In genomic region chr2:167524786-167525185, GRCh38 we compare ENCODE assay signal across 21 cellular contexts.
DNase-seq lines count a peak whose midpoint lies in the region; ATAC-seq, FAIRE-seq and TF ChIP-seq lines count a peak whose summit lies in the region.
"Had no signal": no experiment of that assay in that cellular context is flagged by ENCODE, and none has a peak within 500 bp of the region (broad histone marks: within the 10 kb centered on the region; RNA-seq: fewer than 3 reads in every experiment).

No MANE protein-coding gene starts in this region.

- no peak overlapping the region for H3K27ac ChIP-seq in HepG2 (ENCODE audit: extremely low read length, insufficient read depth, low read length)
- no peak overlapping the region for H3K27ac ChIP-seq in right lobe of liver
- no peak overlapping the region for H3K27ac ChIP-seq in GM12878 (ENCODE audit: control insufficient read depth, insufficient read depth)
- H3K27ac ChIP-seq: 22Rv1; BLaER1 treated with 17β-estradiol and CSF1 and Interleukin-3, amounts not matched to agents 10 nM and 100 nM; C4-2B had no signal

- no peak for TF ChIP-seq CTCF in HepG2 (CRISPR knock-in tag; IDR thresholded peaks at IDR 0.05)
- TF ChIP-seq CTCF in right lobe of liver (IDR thresholded peaks at IDR 0.05) = no peak
- TF ChIP-seq CTCF in GM12878 (IDR thresholded peaks at IDR 0.05 in 2 of 3, conservative IDR thresholded peaks at IDR 0.05 in 1 of 3; ENCODE audit: control insufficient read depth in 2 of 3, extremely low read depth in 1 of 3, insufficient read depth in 1 of 3, low read depth in 3 of 3, low read length in 3 of 3) = no peak
- TF ChIP-seq CTCF in progenitor cell of endocrine pancreas (IDR thresholded peaks at IDR 0.05; ENCODE audit: unreplicated experiment) = no peak

- H3K9me3 ChIP-seq in HepG2 (ENCODE audit: low read length) (no peaks in the 10 kb centered on the region), right lobe of liver (no peaks in the 10 kb centered on the region), GM12878 (replicated peaks; ENCODE audit: control insufficient read depth, insufficient read depth, low read length) (no peaks in the 10 kb centered on the region)
- H3K9me3 ChIP-seq: BLaER1 treated with 17β-estradiol and CSF1 and Interleukin-3, amounts not matched to agents 10 nM and 100 nM; Caco-2 had no signal

- CTCF ChIA-PET in HepG2 (lab: Yijun Ruan, JAX; ENCODE audit: low intra/inter-chr PET ratio, low total read pairs) (no interaction called here), GM12878 (lab: Yijun Ruan, JAX) (no interaction called here)

- SMC1A ChIA-PET in GM12878 (lab: Charles Lee; ENCODE audit: uncharacterized antibody, unreplicated experiment) = interaction anchor here (0.6 kb wide), 1 partner anchor 127 kb away, joined by 3 read pairs; no protein-coding TSS in a partner anchor

- H3K4me3 ChIP-seq in HepG2 (replicated peaks in 1 of 3; ENCODE audit: insufficient read depth in 1 of 3, low read depth in 2 of 3, low read length in 3 of 3) (no peak overlapping the region), right lobe of liver (no peak overlapping the region), GM12878 (no peak overlapping the region)
- H3K4me3 ChIP-seq: BLaER1 treated with 17β-estradiol and CSF1 and Interleukin-3, amounts not matched to agents 10 nM and 100 nM had no signal

- no peaks in the 10 kb centered on the region for H3K27me3 ChIP-seq in HepG2 (ENCODE audit: control insufficient read depth in 1 of 2, insufficient read depth in 2 of 2, low read length in 2 of 2)
- no peaks in the 10 kb centered on the region for H3K27me3 ChIP-seq in right lobe of liver
- H3K27me3 ChIP-seq in GM12878 (replicated peaks in 1 of 2; ENCODE audit: control insufficient read depth in 2 of 2, insufficient read depth in 2 of 2, low read length in 1 of 2) = 0 out of 4 replicates have a peak, but pooled peaks cover 0 to 2% of the 10 kb centered on the region in 2 experiments
- H3K27me3 ChIP-seq: BLaER1 treated with 17β-estradiol and CSF1 and Interleukin-3, amounts not matched to agents 10 nM and 100 nM had no signal

- TF ChIP-seq POLR2A in HepG2 (IDR thresholded peaks at IDR 0.05; ENCODE audit: insufficient read depth in 1 of 2, low read depth in 2 of 2, low read length in 2 of 2) (no peak), right lobe of liver (IDR thresholded peaks at IDR 0.05) (no peak), GM12878 (IDR thresholded peaks at IDR 0.05; ENCODE audit: low read depth, low read length) (no peak)

- H3K4me1 Mint-ChIP-seq in progenitor cell of endocrine pancreas (ENCODE audit: low read depth) = peaks cover 23% of the 10 kb centered on the region
- H3K4me1 Mint-ChIP-seq: B cell had no signal

- intact Hi-C loops in HepG2 (cut with micrococcal nuclease; ENCODE audit: unreplicated experiment) (no loop called here), right lobe of liver (cut with DNase I) (no loop called here), GM12878 (cut with micrococcal nuclease; ENCODE audit: unreplicated experiment) (no loop called here)

- RAD21 ChIA-PET in GM12878 (lab: Charles Lee; ENCODE audit: unreplicated experiment) = no interaction called here

- H3K4me2 ChIP-seq in HepG2 (ENCODE audit: low read depth, low read length) (no peak overlapping the region), GM12878 (ENCODE audit: control insufficient read depth, insufficient read depth) (no peak overlapping the region)
- H3K4me2 ChIP-seq: BLaER1 treated with 17β-estradiol and CSF1 and Interleukin-3, amounts not matched to agents 10 nM and 100 nM had no signal

- H3K9ac ChIP-seq in HepG2 (ENCODE audit: insufficient read depth, low read depth, low read length) (no peak overlapping the region), GM12878 (ENCODE audit: control insufficient read depth, insufficient read depth, low read length) (no peak overlapping the region)
- H3K9ac ChIP-seq: BLaER1 treated with 17β-estradiol and CSF1 and Interleukin-3, amounts not matched to agents 10 nM and 100 nM had no signal

- 14% methylated on average over 2 of the region's 2 CpGs for WGBS in HepG2 (ENCODE audit: low lambda C conversion rate)
- WGBS in right lobe of liver (ENCODE audit: insufficient coverage, low coverage, low lambda C conversion rate, missing lambda C conversion rate) = 37% methylated on average over 2 of the region's 2 CpGs
- 41% methylated on average over 2 of the region's 2 CpGs for WGBS in GM12878 (ENCODE audit: insufficient coverage, insufficient replicate concordance, low lambda C conversion rate, missing lambda C conversion rate)

- no peak for ATAC-seq in HepG2
- no peak for ATAC-seq in right lobe of liver
- ATAC-seq in GM12878 = no peak
- ATAC-seq in GM21786 (IDR thresholded peaks at IDR 0.05; ENCODE audit: unreplicated experiment) = no peak
- no peak for ATAC-seq in HG03432 (IDR thresholded peaks at IDR 0.05; ENCODE audit: unreplicated experiment)
- ATAC-seq: CD8-positive, alpha-beta T cell had no signal

- H3K27ac Mint-ChIP-seq in progenitor cell of endocrine pancreas = peak overlapping the region; percentile 10
- H3K27ac Mint-ChIP-seq: B cell; CD4-positive, alpha-beta T cell; CD8-positive, alpha-beta T cell had no signal

- no peak for TF ChIP-seq EP300 in HepG2 (IDR thresholded peaks at IDR 0.05; ENCODE audit: low read depth in 2 of 2, low read length in 2 of 2)
- no peak for TF ChIP-seq EP300 in HepG2 (CRISPR knock-in tag; IDR thresholded peaks at IDR 0.05; ENCODE audit: borderline replicate concordance)
- no peak for TF ChIP-seq EP300 in GM12878 (IDR thresholded peaks at IDR 0.05; ENCODE audit: borderline replicate concordance in 1 of 2, control insufficient read depth in 1 of 2, low read depth in 2 of 2, low read length in 2 of 2)

- no peaks in the 10 kb centered on the region for H4K20me1 ChIP-seq in HepG2 (ENCODE audit: insufficient read depth, low read length)
- no peaks in the 10 kb centered on the region for H4K20me1 ChIP-seq in GM12878 (ENCODE audit: control insufficient read depth, insufficient read depth)
- H4K20me1 ChIP-seq: BLaER1 treated with 17β-estradiol and CSF1 and Interleukin-3, amounts not matched to agents 10 nM and 100 nM had no signal

- peaks cover 10% of the 10 kb centered on the region for H3K36me3 Mint-ChIP-seq in progenitor cell of endocrine pancreas (ENCODE audit: insufficient read depth)
- H3K36me3 Mint-ChIP-seq: CD8-positive, alpha-beta T cell had no signal

- no peak overlapping the region for H2AFZ ChIP-seq in HepG2 (ENCODE audit: low read length)
- H2AFZ ChIP-seq in GM12878 (ENCODE audit: control insufficient read depth, low read depth, low read length) = no peak overlapping the region

- in situ Hi-C loops in HepG2 (cut with HindIII; ENCODE audit: extremely low pct_ligation_motif_present, low pct_unique_long_range_greater_than_20kb) (loop anchor here (25.0 kb wide), 1 partner anchor 588 kb away; no protein-coding TSS in a partner anchor), GM12878 (cut with MboI) (no loop called here)

- no peaks in the 10 kb centered on the region for H3K27me3 Mint-ChIP-seq in progenitor cell of endocrine pancreas
- H3K27me3 Mint-ChIP-seq: B cell; CD4-positive, alpha-beta T cell had no signal

- POLR2A ChIA-PET in HepG2 (lab: Yijun Ruan, JAX) (no interaction called here), GM12878 (lab: Charles Lee) (no interaction called here)

- no peak overlapping the region for H3K4me3 Mint-ChIP-seq in progenitor cell of endocrine pancreas (ENCODE audit: low read depth)
- H3K4me3 Mint-ChIP-seq: B cell; CD4-positive, alpha-beta T cell; CD8-positive, alpha-beta T cell had no signal

- DNase-seq in HepG2 (ENCODE audit: low spot score) (no peak), right lobe of liver (no peak), GM12878 (ENCODE audit: low read depth, low spot score) (no peak), progenitor cell of endocrine pancreas (ENCODE audit: low spot score, unreplicated experiment) (no peak)
- DNase-seq: ACHN; AML-193; Caco-2; Calu3; CD4-positive, alpha-beta T cell; CD8-positive, alpha-beta T cell; DMS79 treated with DMSO at 0.1 percent for 48 hours; GF-D8 had no signal

- no peaks in the 10 kb centered on the region for H3K79me2 ChIP-seq in HepG2 (ENCODE audit: insufficient read depth, low read length)
- H3K79me2 ChIP-seq in GM12878 (ENCODE audit: control insufficient read depth, insufficient read depth, low read length) = no peaks in the 10 kb centered on the region

- H3K36me3 ChIP-seq in HepG2 (replicated peaks in 1 of 2; ENCODE audit: control insufficient read depth in 1 of 2, insufficient read depth in 2 of 2, low read length in 2 of 2) = no peaks in the 10 kb centered on the region
- no peaks in the 10 kb centered on the region for H3K36me3 ChIP-seq in right lobe of liver
- H3K36me3 ChIP-seq in GM12878 (ENCODE audit: control insufficient read depth in 2 of 2, insufficient read depth in 2 of 2, low read length in 1 of 2) = no peaks in the 10 kb centered on the region
- H3K36me3 ChIP-seq: BLaER1 treated with 17β-estradiol and CSF1 and Interleukin-3, amounts not matched to agents 10 nM and 100 nM had no signal

- FAIRE-seq in HepG2 (lab: Jason Lieb, UNC) = no peak
- peak; percentile 52 for FAIRE-seq in GM12878 (lab: Jason Lieb, UNC)
- FAIRE-seq: D721Med, GM12892, GM18507 had no signal

- peaks cover 3% of the 10 kb centered on the region for H3K9me3 Mint-ChIP-seq in progenitor cell of endocrine pancreas (ENCODE audit: low read depth)
- H3K9me3 Mint-ChIP-seq: CD4-positive, alpha-beta T cell; CD8-positive, alpha-beta T cell had no signal

- H3K4me1 ChIP-seq in HepG2 (ENCODE audit: insufficient read depth, low read length) = no peaks in the 10 kb centered on the region
- H3K4me1 ChIP-seq in right lobe of liver = no peaks in the 10 kb centered on the region
- H3K4me1 ChIP-seq in GM12878 (ENCODE audit: control insufficient read depth, insufficient read depth, low read length) = no peaks in the 10 kb centered on the region
- H3K4me1 ChIP-seq: BLaER1 treated with 17β-estradiol and CSF1 and Interleukin-3, amounts not matched to agents 10 nM and 100 nM; Caco-2 had no signal

- no TSS peak for BruUV-seq in HepG2 (replicated peaks; lab: Mats Ljungman, UMichigan)
- no TSS peak for BruUV-seq in GM12878 (replicated peaks; lab: Mats Ljungman, UMichigan)

- no peak for TF ChIP-seq RAD21 in HepG2 (CRISPR knock-in tag; IDR thresholded peaks at IDR 0.05)
- TF ChIP-seq RAD21 in GM12878 (IDR thresholded peaks at IDR 0.05; ENCODE audit: insufficient read depth, low read depth, low read length) = no peak

TF ChIP-seq in HepG2, 621 proteins besides CTCF, POLR2A, EP300 and RAD21 (continues in another document):
- TF ChIP-seq ZFAT (CRISPR knock-in tag; conservative IDR thresholded peaks at IDR 0.05) = no peak
- no peak for TF ChIP-seq JARID2 (CRISPR knock-in tag; IDR thresholded peaks at IDR 0.05; ENCODE audit: insufficient replicate concordance)
- peak; percentile 89 to 95 for TF ChIP-seq MAFK (conservative IDR thresholded peaks at IDR 0.05 in 1 of 2, IDR thresholded peaks at IDR 0.05 in 1 of 2; ENCODE audit: low read length in 2 of 2)
- no peak for TF ChIP-seq ZNF207 (IDR thresholded peaks at IDR 0.05; ENCODE audit: borderline replicate concordance)

TF ChIP-seq in GM12878, 131 proteins besides CTCF, POLR2A, EP300 and RAD21 (continues in another document):
- TF ChIP-seq RB1 (IDR thresholded peaks at IDR 0.05; ENCODE audit: borderline replicate concordance) = no peak
